In genomic region chr18:32090831-32091230, GRCh38 we compare ENCODE assay signal across 8 cellular contexts. TPM values are rescaled to one million over a fixed set of nuclear protein-coding genes. Genes with fewer than 3 reads are reported as not detected.
DNase-seq lines count a peak whose midpoint lies in the region; ATAC-seq and TF ChIP-seq lines count a peak whose summit lies in the region.
"Not testable (repeated sequence)": the region's sequence is repeated elsewhere in the genome, so short reads cannot be mapped to it uniquely, and the experiment has no call there.

No MANE protein-coding gene starts in this region.

- H3K36me3 ChIP-seq in Loucy (ENCODE audit: insufficient read depth, low read length); ovary; testis (ENCODE audit: low read depth, missing control alignments): not testable (repeated sequence)

- not testable (repeated sequence) for H3K27me3 ChIP-seq in Loucy (ENCODE audit: insufficient read depth, low read length, poor library complexity, severe bottlenecking); dorsolateral prefrontal cortex; ovary; testis

- not testable (repeated sequence) for H3K9me3 ChIP-seq in Loucy (ENCODE audit: insufficient read depth, low read depth, low read length); ovary; testis

- H3K27ac ChIP-seq in dorsolateral prefrontal cortex (peak overlapping the region in 34 of 59 donors; percentile 94 to 100 (median 99)), testis (peak overlapping the region in 1 of 2 donors; percentile 99)
- H3K27ac ChIP-seq in ovary = not testable (repeated sequence)

- peaks cover 15 to 18% of the 10 kb centered on the region in 2 donors for H3K36me3 Mint-ChIP-seq in CD14-positive monocyte
- H3K36me3 Mint-ChIP-seq in activated CD4-positive, alpha-beta memory T cell treated with anti-CD3 and anti-CD28 coated beads for 36 hours = peaks cover 30% of the 10 kb centered on the region
- peaks cover 14% of the 10 kb centered on the region for H3K36me3 Mint-ChIP-seq in activated naive CD8-positive, alpha-beta T cell
- H3K36me3 Mint-ChIP-seq in naive B cell = peaks cover 5 to 13% of the 10 kb centered on the region in 2 donors

- H3F3A ChIP-seq in Loucy (ENCODE audit: low read depth) = not testable (repeated sequence)

- CTCF ChIA-PET in activated CD4-positive, alpha-beta memory T cell treated with anti-CD3 and anti-CD28 coated beads for 36 hours (lab: Charles Lee) = interaction anchor here (1.1 to 2.4 kb wide), 3 partner anchors 18 to 72 kb away, joined by 3 to 15 read pairs (median 5); partner anchors contain the start of gene RNF125

- peak overlapping the region; percentile 96 for H3K9ac ChIP-seq in Loucy (ENCODE audit: low read depth, low read length, poor library complexity, severe bottlenecking)

- H3K4me3 ChIP-seq in Loucy (ENCODE audit: low read length, poor library complexity, severe bottlenecking) = peak overlapping the region; percentile 98
- H3K4me3 ChIP-seq in dorsolateral prefrontal cortex = peak overlapping the region in 16 of 59 donors; percentile 68 to 98 (median 90)
- not testable (repeated sequence) for H3K4me3 ChIP-seq in ovary
- peak overlapping the region; percentile 93 to 96 for H3K4me3 ChIP-seq in testis

- TF ChIP-seq POLR2A in ovary (IDR thresholded peaks at IDR 0.05); testis (IDR thresholded peaks at IDR 0.05): not testable (repeated sequence)

- DNase-seq in CD14-positive monocyte (ENCODE audit: low spot score); activated CD4-positive, alpha-beta memory T cell treated with anti-CD3 and anti-CD28 coated beads for 36 hours; dorsolateral prefrontal cortex; naive B cell; testis: not testable (repeated sequence)
- DNase-seq in ovary = peak in 3 of 5 donors; percentile 32 to 37 (median 37)

- not testable (repeated sequence) for TF ChIP-seq EP300 in ovary (IDR thresholded peaks at IDR 0.05)

- TF ChIP-seq CTCF in CD14-positive monocyte (IDR thresholded peaks at IDR 0.05); Loucy (conservative IDR thresholded peaks at IDR 0.05; ENCODE audit: low read length); dorsolateral prefrontal cortex (IDR thresholded peaks at IDR 0.05 in 54 of 56, conservative IDR thresholded peaks at IDR 0.05 in 2 of 56; ENCODE audit: low read depth in 1 of 56, partially characterized antibody in 56 of 56); ovary (IDR thresholded peaks at IDR 0.05); testis (IDR thresholded peaks at IDR 0.05): not testable (repeated sequence)

- H3K4me1 ChIP-seq in Loucy (ENCODE audit: insufficient read depth, low read length, poor library complexity, severe bottlenecking) = peaks cover 22% of the 10 kb centered on the region
- not testable (repeated sequence) for H3K4me1 ChIP-seq in ovary (ENCODE audit: insufficient read depth); testis

- 93 to 96% (median 94%) methylated on average over 16 of the region's 16 CpGs for WGBS in ovary, 3 donors
- WGBS in testis, 2 donors = 64 to 76% methylated on average over 16 of the region's 16 CpGs

- H3K9me2 ChIP-seq in Loucy (replicated peaks; ENCODE audit: low read depth, low read length) = not testable (repeated sequence)

- peaks cover 39% of the 10 kb centered on the region for H3K79me2 ChIP-seq in Loucy (ENCODE audit: insufficient read depth, low read length)

- not testable (repeated sequence) for ATAC-seq in naive B cell (ENCODE audit: low read depth in 2 of 2)

- H3K4me3 Mint-ChIP-seq in CD14-positive monocyte (peak overlapping the region in 1 of 2 donors; percentile 51), naive B cell (peak overlapping the region in 5 of 8 donors; percentile 19 to 59 (median 41))
- H3K4me3 Mint-ChIP-seq in activated CD4-positive, alpha-beta memory T cell treated with anti-CD3 and anti-CD28 coated beads for 36 hours = not testable (repeated sequence)
- H3K4me3 Mint-ChIP-seq in activated naive CD8-positive, alpha-beta T cell = peak overlapping the region; percentile 47

- H3K9me3 Mint-ChIP-seq in CD14-positive monocyte; activated CD4-positive, alpha-beta memory T cell treated with anti-CD3 and anti-CD28 coated beads for 36 hours; activated naive CD8-positive, alpha-beta T cell (ENCODE audit: low read depth); naive B cell: not testable (repeated sequence)

- H3K27me3 Mint-ChIP-seq in CD14-positive monocyte (ENCODE audit: low read depth in 3 of 3); activated CD4-positive, alpha-beta memory T cell treated with anti-CD3 and anti-CD28 coated beads for 36 hours; activated naive CD8-positive, alpha-beta T cell; naive B cell: not testable (repeated sequence)

- H3K4me1 Mint-ChIP-seq in CD14-positive monocyte = peaks cover 47% of the 10 kb centered on the region
- peaks cover 37% of the 10 kb centered on the region for H3K4me1 Mint-ChIP-seq in activated CD4-positive, alpha-beta memory T cell treated with anti-CD3 and anti-CD28 coated beads for 36 hours (ENCODE audit: low read depth)
- H3K4me1 Mint-ChIP-seq in activated naive CD8-positive, alpha-beta T cell (ENCODE audit: low read depth) = peaks cover 42% of the 10 kb centered on the region
- peaks cover 26 to 34% (median 31%) of the 10 kb centered on the region in 3 donors for H3K4me1 Mint-ChIP-seq in naive B cell

- H2AFZ ChIP-seq in Loucy (ENCODE audit: low read length) = not testable (repeated sequence)

- H3K4me2 ChIP-seq in Loucy (ENCODE audit: low read depth, low read length, poor library complexity, severe bottlenecking) = peak overlapping the region; percentile 86

- peak overlapping the region; percentile 20 to 80 (median 66) for H3K27ac Mint-ChIP-seq in CD14-positive monocyte
- H3K27ac Mint-ChIP-seq in activated CD4-positive, alpha-beta memory T cell treated with anti-CD3 and anti-CD28 coated beads for 36 hours = peak overlapping the region; percentile 18
- H3K27ac Mint-ChIP-seq in activated naive CD8-positive, alpha-beta T cell = not testable (repeated sequence)
- peak overlapping the region; percentile 63 to 99 (median 86) for H3K27ac Mint-ChIP-seq in naive B cell

- POLR2A ChIA-PET in activated CD4-positive, alpha-beta memory T cell treated with anti-CD3 and anti-CD28 coated beads for 36 hours (lab: Charles Lee) = interaction anchor here (1.2 to 1.5 kb wide), 2 partner anchors 42 to 72 kb away, joined by 6 to 8 read pairs; partner anchors contain the start of gene RNF125

- peaks cover 33% of the 10 kb centered on the region for H4K20me1 ChIP-seq in Loucy (ENCODE audit: insufficient read depth, low read length, poor library complexity, severe bottlenecking)

- intact Hi-C loops in CD14-positive monocyte (cut with micrococcal nuclease) = loop anchor here (5.0 to 10.0 kb wide), 2 partner anchors 46 to 149 kb away; partner anchors contain the start of gene TRAPPC8 (in 1 of the 2)
- intact Hi-C loops in activated CD4-positive, alpha-beta memory T cell treated with anti-CD3 and anti-CD28 coated beads for 36 hours (cut with micrococcal nuclease) = loop anchor here (10.0 kb wide), 1 partner anchor 406 kb away; the partner anchor contains the start of gene B4GALT6
- intact Hi-C loops in dorsolateral prefrontal cortex (cut with DNase I) = loop anchor here (2.0 to 5.0 kb wide), 2 partner anchors 148 to 149 kb away; partner anchors contain the start of gene TRAPPC8 (in 2 of the 2)
- intact Hi-C loops in ovary (cut with DNase I) = loop anchor here in 1 of 4 donors (5.0 kb wide), 1 partner anchor 149 kb away; the partner anchor contains the start of gene TRAPPC8
- intact Hi-C loops in testis (cut with DNase I; ENCODE audit: low total_unique reads) = loop anchor here (5.0 kb wide), 1 partner anchor 149 kb away; the partner anchor contains the start of gene TRAPPC8

RNA-seq across cellular contexts. Expression of gene RNF138, which starts 0.8 kb away (rescaled TPM):
- polyA plus RNA-seq in CD14-positive monocyte = 10 to 100 TPM; 62.8 to 70.5 TPM
- 10 to 100 TPM; 83.7 to 88.3 TPM for total RNA-seq in activated CD4-positive, alpha-beta memory T cell treated with anti-CD3 and anti-CD28 coated beads for 36 hours
- 10 to 100 TPM; 14.5 to 45.3 (median 26.8) TPM for total RNA-seq in dorsolateral prefrontal cortex
- 10 to 100 TPM; 53.3 to 76.0 (median 60.5) TPM for polyA plus RNA-seq in naive B cell (ENCODE audit: low read depth in 6 of 6)
- total RNA-seq in ovary = 10 to 100 TPM; 20.9 to 41.9 (median 26.0) TPM
- polyA plus RNA-seq in ovary = 10 to 100 TPM; 10.2 to 21.9 TPM
- 100 to 1,000 TPM; 121 to 190 TPM for total RNA-seq in testis
- 295 TPM for polyA plus RNA-seq in testis (ENCODE audit: insufficient read depth, low read depth, low replicate concordance)
